ENCODE assay signal across 15 cellular contexts in the genomic region with DNA sequence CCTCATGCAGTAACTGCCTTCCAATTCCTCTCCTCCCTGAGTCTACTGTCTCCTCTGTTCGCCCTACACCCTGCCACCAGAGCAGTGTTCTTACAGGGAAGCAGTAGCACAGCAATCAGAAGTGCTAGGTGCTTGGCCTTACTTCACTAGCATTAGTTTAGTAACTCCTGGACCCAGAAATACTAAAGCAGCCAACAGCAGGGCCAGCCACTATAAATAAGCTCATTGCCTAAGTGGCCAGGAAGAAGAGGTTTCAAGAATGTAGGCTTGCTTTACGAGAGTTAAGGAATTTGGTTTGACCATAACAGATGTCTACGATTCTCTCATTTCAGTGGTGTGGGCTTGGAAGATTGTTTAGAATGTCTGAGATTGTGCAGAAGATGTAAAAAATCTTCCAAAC.
DNase-seq lines count a peak whose midpoint lies in the region; ATAC-seq and FAIRE-seq lines count a peak whose summit lies in the region.
"Had no signal": no experiment of that assay in that cellular context is flagged by ENCODE, and none has a peak within 500 bp of the region (broad histone marks: within the 10 kb centered on the region; RNA-seq: fewer than 3 reads in every experiment).

No MANE protein-coding gene starts in this region.

- H3K4me3 ChIP-seq in mesendoderm (ENCODE audit: low read length) = no peak overlapping the region
- H3K4me3 ChIP-seq: GM23338 had no signal

- H2BK15ac ChIP-seq in mesendoderm (replicated peaks; ENCODE audit: low read depth) = no peak overlapping the region

- no peaks in the 10 kb centered on the region for H3K4me1 Mint-ChIP-seq in activated CD4-positive, alpha-beta memory T cell treated with anti-CD3 and anti-CD28 coated beads for 36 hours (ENCODE audit: low read depth)
- H3K4me1 Mint-ChIP-seq: IgD-negative memory B cell had no signal

- peak; percentile 95 for FAIRE-seq in endometrium (lab: Jason Lieb, UNC)

- H3K27me3 Mint-ChIP-seq in activated CD4-positive, alpha-beta memory T cell treated with anti-CD3 and anti-CD28 coated beads for 36 hours = no peaks in the 10 kb centered on the region
- H3K27me3 Mint-ChIP-seq: IgD-negative memory B cell had no signal

- no peak for ATAC-seq in HG02763 (IDR thresholded peaks at IDR 0.05; ENCODE audit: unreplicated experiment)
- ATAC-seq: GM23338 had no signal

- no peak overlapping the region for H3K23ac ChIP-seq in mesendoderm (ENCODE audit: low read length)

- no peak overlapping the region for H2AK5ac ChIP-seq in mesendoderm (ENCODE audit: low read length)

- H3K4me3 Mint-ChIP-seq in activated CD4-positive, alpha-beta memory T cell treated with anti-CD3 and anti-CD28 coated beads for 36 hours = no peak overlapping the region
- H3K4me3 Mint-ChIP-seq: GM23338, IgD-negative memory B cell had no signal

- H3K56ac ChIP-seq in mesendoderm (ENCODE audit: low read length) = no peak overlapping the region

- DNase-seq in A172 (ENCODE audit: low spot score) (peak; percentile 38), HS-5 (ENCODE audit: low read depth) (peak; percentile 10), mesendoderm (peak; percentile 12)
- no peak for DNase-seq in stimulated activated CD4-positive, alpha-beta T cell treated with anti-CD3 and anti-CD28 coated beads, Interleukin-12 subunit alpha, Interleukin-12 subunit beta, amount 100 ng/mL, for 4 hours
- DNase-seq in activated T-cell treated with anti-CD3 and anti-CD28 coated beads, Interleukin-2, amount 50 U/mL, for 1 hour = no peak
- DNase-seq in activated CD4-positive, alpha-beta memory T cell treated with anti-CD3 and anti-CD28 coated beads for 36 hours = no peak
- DNase-seq: AML-193; NCI-H2081; nucleus accumbens; stimulated activated CD4-positive, alpha-beta T cell treated with anti-CD3 and anti-CD28 coated beads, Interleukin-4, amount 100 ng/mL, for 4 hours; substantia nigra had no signal

- H3K79me2 ChIP-seq in mesendoderm (ENCODE audit: control insufficient read depth, insufficient read depth, low read length) = no peaks in the 10 kb centered on the region

- no peaks in the 10 kb centered on the region for H3K27me3 ChIP-seq in mesendoderm (ENCODE audit: insufficient read depth, low read length, poor library complexity)

- intact Hi-C loops in activated CD4-positive, alpha-beta memory T cell treated with anti-CD3 and anti-CD28 coated beads for 36 hours (cut with micrococcal nuclease) = no loop called here

- no CpG with 5 or more reads among the region's 3 CpGs for whole genome bisulfite sequencing in mesendoderm (ENCODE audit: extremely low coverage, insufficient coverage, low lambda C conversion rate)

- H2BK120ac ChIP-seq in mesendoderm (ENCODE audit: low read depth, low read length) = no peak overlapping the region

- no peak overlapping the region for H3K27ac ChIP-seq in mesendoderm (ENCODE audit: low read depth, low read length)

- POLR2A ChIA-PET in activated CD4-positive, alpha-beta memory T cell treated with anti-CD3 and anti-CD28 coated beads for 36 hours (lab: Charles Lee) = no interaction called here

- CTCF ChIA-PET in activated CD4-positive, alpha-beta memory T cell treated with anti-CD3 and anti-CD28 coated beads for 36 hours (lab: Charles Lee) = no interaction called here

- H4K5ac ChIP-seq in mesendoderm (ENCODE audit: low read length) = no peak overlapping the region

- no peak overlapping the region for H2BK5ac ChIP-seq in mesendoderm (ENCODE audit: low read length)

- H3K9me3 Mint-ChIP-seq in activated CD4-positive, alpha-beta memory T cell treated with anti-CD3 and anti-CD28 coated beads for 36 hours = no peaks in the 10 kb centered on the region
- H3K9me3 Mint-ChIP-seq: GM23338 had no signal

- H3K4me2 ChIP-seq in mesendoderm (ENCODE audit: low read length) = no peak overlapping the region
- H3K4me2 ChIP-seq: GM23338 had no signal

- no peaks in the 10 kb centered on the region for H3K79me1 ChIP-seq in mesendoderm (ENCODE audit: low read length)

- no peaks in the 10 kb centered on the region for H3K4me1 ChIP-seq in mesendoderm (ENCODE audit: control insufficient read depth, low read depth, low read length)

- H3K27ac Mint-ChIP-seq in activated CD4-positive, alpha-beta memory T cell treated with anti-CD3 and anti-CD28 coated beads for 36 hours = no peak overlapping the region
- H3K27ac Mint-ChIP-seq: GM23338, IgD-negative memory B cell had no signal

- H3K36me3 Mint-ChIP-seq in activated CD4-positive, alpha-beta memory T cell treated with anti-CD3 and anti-CD28 coated beads for 36 hours = peaks cover 2% of the 10 kb centered on the region

- no peak overlapping the region for H4K8ac ChIP-seq in mesendoderm (ENCODE audit: low read depth, low read length)

- H3K36me3 ChIP-seq in mesendoderm (ENCODE audit: control insufficient read depth, insufficient read depth, low read length) = no peaks in the 10 kb centered on the region

- no peak overlapping the region for H3K4ac ChIP-seq in mesendoderm (ENCODE audit: low read depth, low read length)

- H3K18ac ChIP-seq in mesendoderm (ENCODE audit: low read length) = no peak overlapping the region

- H3K9ac ChIP-seq in mesendoderm (ENCODE audit: low read length) = no peak overlapping the region

Comparison
In these comparisons a context has a peak if more than half of its experiments do, and no peak if none do; other contexts are left out.
1. DNase-seq: peak in A172 (single experiment), HS-5 (single experiment) and mesendoderm (single experiment); none in stimulated activated CD4-positive, alpha-beta T cell treated with anti-CD3 and anti-CD28 coated beads, Interleukin-12 subunit alpha, Interleukin-12 subunit beta, amount 100 ng/mL, for 4 hours (single experiment), activated T-cell treated with anti-CD3 and anti-CD28 coated beads, Interleukin-2, amount 50 U/mL, for 1 hour (single experiment) and activated CD4-positive, alpha-beta memory T cell treated with anti-CD3 and anti-CD28 coated beads for 36 hours (single experiment).